Comparison of ENCODE assay signal across 15 cellular contexts in the genomic region with DNA sequence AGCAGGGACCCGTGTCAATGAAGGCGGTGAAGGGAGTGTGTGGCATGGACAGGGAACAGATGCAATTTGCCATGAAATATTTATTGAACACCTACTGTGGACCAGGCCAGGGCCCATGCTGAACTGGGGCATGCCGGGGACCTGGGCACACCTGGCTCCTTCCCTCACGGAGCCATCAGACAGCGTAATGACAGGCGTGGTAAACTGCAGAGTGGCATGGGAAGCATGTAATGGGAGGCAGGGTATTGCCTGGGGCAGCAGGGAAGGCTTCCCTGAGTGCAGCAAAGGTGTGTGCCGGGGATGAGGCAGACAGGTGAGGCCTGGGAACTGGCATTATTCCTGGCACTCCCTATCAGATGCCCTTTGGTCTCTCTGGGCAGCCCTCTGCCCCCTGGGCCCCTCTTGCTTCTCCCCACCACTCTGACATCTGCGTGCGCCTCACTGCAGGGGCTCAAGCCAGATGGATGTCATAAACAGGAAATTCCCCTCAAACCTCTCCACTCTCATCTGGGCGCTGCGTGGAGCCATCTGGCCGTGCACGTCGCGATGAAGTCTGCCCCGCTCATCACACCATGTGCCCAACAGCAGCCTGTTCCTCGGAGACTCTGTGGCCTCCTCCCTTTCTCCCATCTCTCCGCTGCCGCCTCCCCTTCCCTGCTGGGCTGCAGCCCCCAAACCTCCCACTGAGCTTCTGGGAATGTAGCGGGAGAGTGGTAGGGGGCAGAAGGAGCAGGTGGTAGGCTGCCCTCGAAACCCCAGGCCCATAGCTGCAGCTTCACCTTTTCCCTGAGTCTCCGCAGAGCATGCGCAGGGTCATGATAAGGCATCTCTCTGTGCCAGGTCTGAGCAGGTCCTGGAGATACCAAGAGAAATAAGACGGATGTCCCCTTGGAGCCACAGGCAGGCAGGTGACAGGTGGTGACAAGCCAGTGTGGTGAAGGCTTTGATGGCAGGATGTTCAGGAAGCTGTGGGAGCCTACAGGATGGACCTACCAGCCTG.
DNase-seq lines count a peak whose midpoint lies in the region; ATAC-seq and TF ChIP-seq lines count a peak whose summit lies in the region.
"Had no signal": no experiment of that assay in that cellular context is flagged by ENCODE, and none has a peak within 500 bp of the region (broad histone marks: within the 10 kb centered on the region; RNA-seq: fewer than 3 reads in every experiment).

No MANE protein-coding gene starts in this region.

- intact Hi-C loops in IMR-90 (cut with micrococcal nuclease): loop anchor here (10.0 kb wide), 1 partner anchor 59 kb away; no protein-coding TSS in a partner anchor
- intact Hi-C loops in activated naive CD4-positive, alpha-beta T cell treated with anti-CD3 and anti-CD28 coated beads for 36 hours (cut with micrococcal nuclease): no loop called here

- H2AFZ ChIP-seq in IMR-90 (replicated peaks; ENCODE audit: low read length, poor library complexity): peak overlapping the region; percentile 6

- no TSS peak for BruUV-seq in IMR-90 (replicated peaks; lab: Mats Ljungman, UMichigan)

- H3K27me3 ChIP-seq in BLaER1: no peaks in the 10 kb centered on the region
- peaks cover 34% of the 10 kb centered on the region for H3K27me3 ChIP-seq in IMR-90 (ENCODE audit: control insufficient read depth, insufficient read depth, low read length)
- H3K27me3 ChIP-seq in muscle layer of colon (ENCODE audit: control insufficient read depth in 1 of 2, insufficient read depth in 2 of 2, low read length in 2 of 2): no peaks in the 10 kb centered on the region
- H3K27me3 ChIP-seq: SJSA1, upper lobe of left lung had no signal

- no peak overlapping the region for H2BK120ac ChIP-seq in IMR-90 (ENCODE audit: low read depth, low read length)

- no peak overlapping the region for H4K91ac ChIP-seq in IMR-90 (ENCODE audit: insufficient read depth, low read depth, low read length)

- TF ChIP-seq CTCF in IMR-90 (conservative IDR thresholded peaks at IDR 0.05; ENCODE audit: low read depth, low read length): no peak
- TF ChIP-seq CTCF in choroid plexus epithelial cell (conservative IDR thresholded peaks at IDR 0.05; ENCODE audit: low read depth, low read length): no peak

- no peak overlapping the region for H3K27ac Mint-ChIP-seq in activated naive CD4-positive, alpha-beta T cell treated with anti-CD3 and anti-CD28 coated beads for 36 hours

- H2AK5ac ChIP-seq in IMR-90 (ENCODE audit: low read depth, low read length): no peak overlapping the region

- H3K56ac ChIP-seq in IMR-90 (ENCODE audit: extremely low read depth, insufficient read depth, low read length): no peak overlapping the region

- DNase-seq in IMR-90: peak; percentile 66
- DNase-seq in choroid plexus epithelial cell (ENCODE audit: low read depth): peak; percentile 35
- DNase-seq in activated naive CD4-positive, alpha-beta T cell treated with anti-CD3 and anti-CD28 coated beads for 36 hours: no peak
- no peak for DNase-seq in NK-92 (lab: John Stamatoyannopoulos, UW; ENCODE audit: unreplicated experiment)
- no peak for DNase-seq in superior temporal gyrus (ENCODE audit: extremely low spot score)
- DNase-seq: activated effector memory CD4-positive, alpha-beta T cell treated with anti-CD3 and anti-CD28 coated beads, Interleukin-2, amount 50 U/mL, for 16 hours; foreskin keratinocyte; NCI-H1092 treated with DMSO at 0.1 percent for 48 hours; NCI-H774; stimulated activated CD4-positive, alpha-beta T cell treated with anti-CD3 and anti-CD28 coated beads, Interleukin-4, amount 100 ng/mL, for 1 hour had no signal

- H3K4me1 Mint-ChIP-seq in activated naive CD4-positive, alpha-beta T cell treated with anti-CD3 and anti-CD28 coated beads for 36 hours (ENCODE audit: low read depth): no peaks in the 10 kb centered on the region

- H3K9me3 Mint-ChIP-seq in activated naive CD4-positive, alpha-beta T cell treated with anti-CD3 and anti-CD28 coated beads for 36 hours: no peaks in the 10 kb centered on the region

- TF ChIP-seq POLR2A in IMR-90 (IDR thresholded peaks at IDR 0.05; ENCODE audit: low read depth, low read length): no peak

- 39% methylated on average over 6 of the region's 24 CpGs; no CpG with 5 or more reads in 1 of the 2 experiments for WGBS in IMR-90 (ENCODE audit: extremely low coverage in 2 of 2, insufficient read length in 1 of 2), 2 experiments

- H2BK5ac ChIP-seq in IMR-90 (ENCODE audit: low read depth, low read length, poor library complexity, severe bottlenecking): no peak overlapping the region

- H3K23ac ChIP-seq in IMR-90 (ENCODE audit: low read depth, low read length): no peak overlapping the region

- no peak overlapping the region for H4K5ac ChIP-seq in IMR-90 (ENCODE audit: low read depth, low read length)

- H3K18ac ChIP-seq in IMR-90 (ENCODE audit: low read depth, low read length): no peak overlapping the region

- H3K9me1 ChIP-seq in IMR-90 (ENCODE audit: insufficient read depth, low read length): no peaks in the 10 kb centered on the region

- TF ChIP-seq RAD21 in IMR-90 (IDR thresholded peaks at IDR 0.05; ENCODE audit: low read length): no peak

- ATAC-seq in IMR-90 (ENCODE audit: low read depth) (peak; percentile 36; the same call in 1 of the 2 replicates), HG03196 (IDR thresholded peaks at IDR 0.05; ENCODE audit: unreplicated experiment) (no peak)
- ATAC-seq: foreskin keratinocyte had no signal

- H4K8ac ChIP-seq in IMR-90 (ENCODE audit: low read depth in 2 of 2, low read length in 2 of 2): no peak overlapping the region

- peak overlapping the region; percentile 78 for H3K4me2 ChIP-seq in BLaER1
- no peak overlapping the region; the same call in 1 of the 2 replicates for H3K4me2 ChIP-seq in IMR-90 (ENCODE audit: low read depth, low read length)

- H3K36me3 ChIP-seq in BLaER1 (no peaks in the 10 kb centered on the region), IMR-90 (ENCODE audit: control insufficient read depth, insufficient read depth, low read length) (no peaks in the 10 kb centered on the region), muscle layer of colon (ENCODE audit: insufficient read depth, low read length) (peaks cover 9% of the 10 kb centered on the region)
- H3K36me3 ChIP-seq: SJSA1, upper lobe of left lung had no signal

- no peak overlapping the region for H3K4me3 Mint-ChIP-seq in activated naive CD4-positive, alpha-beta T cell treated with anti-CD3 and anti-CD28 coated beads for 36 hours

- no peaks in the 10 kb centered on the region for H3K36me3 Mint-ChIP-seq in activated naive CD4-positive, alpha-beta T cell treated with anti-CD3 and anti-CD28 coated beads for 36 hours (ENCODE audit: low read depth)

- H4K20me1 ChIP-seq in BLaER1 (no peaks in the 10 kb centered on the region), IMR-90 (ENCODE audit: insufficient read depth, low read length) (0 out of 2 replicates have a peak, but pooled peaks cover 2% of the 10 kb centered on the region)

- CTCF ChIA-PET in IMR-90 (lab: Yijun Ruan, JAX): no interaction called here
- CTCF ChIA-PET in activated naive CD4-positive, alpha-beta T cell treated with anti-CD3 and anti-CD28 coated beads for 36 hours (lab: Charles Lee): no interaction called here

- H3K14ac ChIP-seq in IMR-90 (replicated peaks; ENCODE audit: low read depth, low read length): no peak overlapping the region

- no peak overlapping the region for H2AK9ac ChIP-seq in IMR-90 (replicated peaks; ENCODE audit: low read depth, low read length, poor library complexity)

- peaks cover 28% of the 10 kb centered on the region for H3K27me3 Mint-ChIP-seq in activated naive CD4-positive, alpha-beta T cell treated with anti-CD3 and anti-CD28 coated beads for 36 hours (ENCODE audit: low read depth)

- in situ Hi-C loops in IMR-90 (cut with MboI; ENCODE audit: low sequenced_read_pairs): no loop called here

- H3K79me1 ChIP-seq in IMR-90 (ENCODE audit: low read depth in 1 of 2, low read length in 2 of 2): no peaks in the 10 kb centered on the region

- H3K9ac ChIP-seq in BLaER1 (no peak overlapping the region), IMR-90 (ENCODE audit: low read depth, low read length) (no peak overlapping the region), muscle layer of colon (ENCODE audit: low read length) (no peak overlapping the region)

- H3K9me3 ChIP-seq in BLaER1: no peaks in the 10 kb centered on the region
- H3K9me3 ChIP-seq in IMR-90 (ENCODE audit: control insufficient read depth, insufficient read depth, low read length): no peaks in the 10 kb centered on the region
- no peaks in the 10 kb centered on the region for H3K9me3 ChIP-seq in muscle layer of colon (ENCODE audit: low read length)
- H3K9me3 ChIP-seq: SJSA1, upper lobe of left lung had no signal

- POLR2A ChIA-PET in IMR-90 (lab: Charles Lee; ENCODE audit: unreplicated experiment): no interaction called here

- H3K4ac ChIP-seq in IMR-90 (ENCODE audit: low read depth, low read length): no peak overlapping the region

- H3K4me1 ChIP-seq in BLaER1: peaks cover 38% of the 10 kb centered on the region
- H3K4me1 ChIP-seq in IMR-90 (ENCODE audit: control insufficient read depth, insufficient read depth, low read length): peaks cover 9% of the 10 kb centered on the region; the same call in 1 of the 2 replicates
- H3K4me1 ChIP-seq in muscle layer of colon (ENCODE audit: insufficient read depth, low read length): peaks cover 64% of the 10 kb centered on the region
- H3K4me1 ChIP-seq: foreskin keratinocyte, upper lobe of left lung had no signal

- peak overlapping the region; percentile 69 for H3K27ac ChIP-seq in BLaER1
- H3K27ac ChIP-seq in IMR-90 (ENCODE audit: insufficient read depth, low read length): no peak overlapping the region
- H3K27ac ChIP-seq in muscle layer of colon (ENCODE audit: low read depth, low read length): peak overlapping the region; percentile 88
- H3K27ac ChIP-seq: foreskin keratinocyte, SJSA1, upper lobe of left lung had no signal

- dilution Hi-C loops in IMR-90 (cut with HindIII; ENCODE audit: low sequenced_read_pairs, unreplicated experiment): no loop called here

- H2BK20ac ChIP-seq in IMR-90 (ENCODE audit: low read depth, low read length): no peak overlapping the region

- no peak overlapping the region for H3K4me3 ChIP-seq in BLaER1
- no peak overlapping the region for H3K4me3 ChIP-seq in IMR-90 (ENCODE audit: insufficient read depth, low read depth, low read length)
- H3K4me3 ChIP-seq in choroid plexus epithelial cell (ENCODE audit: low read depth, low read length): no peak overlapping the region
- no peak overlapping the region for H3K4me3 ChIP-seq in muscle layer of colon (ENCODE audit: low read depth in 1 of 2, low read length in 2 of 2)
- H3K4me3 ChIP-seq: SJSA1, upper lobe of left lung had no signal

- no peak overlapping the region for H2BK15ac ChIP-seq in IMR-90 (ENCODE audit: low read depth, low read length)

TF ChIP-seq in IMR-90, 13 proteins besides CTCF, POLR2A, EP300 and RAD21:
- no peak for TF ChIP-seq MAZ (IDR thresholded peaks at IDR 0.05; ENCODE audit: borderline replicate concordance, low read depth, low read length)
- TF ChIP-seq, protein P1, sequence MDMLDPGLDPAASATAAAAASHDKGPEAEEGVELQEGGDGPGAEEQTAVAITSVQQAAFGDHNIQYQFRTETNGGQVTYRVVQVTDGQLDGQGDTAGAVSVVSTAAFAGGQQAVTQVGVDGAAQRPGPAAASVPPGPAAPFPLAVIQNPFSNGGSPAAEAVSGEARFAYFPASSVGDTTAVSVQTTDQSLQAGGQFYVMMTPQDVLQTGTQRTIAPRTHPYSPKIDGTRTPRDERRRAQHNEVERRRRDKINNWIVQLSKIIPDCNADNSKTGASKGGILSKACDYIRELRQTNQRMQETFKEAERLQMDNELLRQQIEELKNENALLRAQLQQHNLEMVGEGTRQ (IDR thresholded peaks at IDR 0.05; ENCODE audit: low read depth, low read length): peak; percentile 77
TF ChIP-seq in IMR-90: peak in this region for 1.

Comparison
In these comparisons a context has a peak if more than half of its experiments do, and no peak if none do; other contexts are left out.
1. DNase-seq: peak in IMR-90 (single experiment) and choroid plexus epithelial cell (single experiment); none in activated naive CD4-positive, alpha-beta T cell treated with anti-CD3 and anti-CD28 coated beads for 36 hours (single experiment), NK-92 (single experiment) and superior temporal gyrus (single experiment).